22 cellular contexts compared by ENCODE assay signal in genomic region chr9:134693011-134693410, GRCh38. TPM values are rescaled to one million over a fixed set of nuclear protein-coding genes. Genes with fewer than 3 reads are reported as not detected.
DNase-seq lines count a peak whose midpoint lies in the region; ATAC-seq and TF ChIP-seq lines count a peak whose summit lies in the region.
"Had no signal": no experiment of that assay in that cellular context is flagged by ENCODE, and none has a peak within 500 bp of the region (broad histone marks: within the 10 kb centered on the region; RNA-seq: fewer than 3 reads in every experiment).

No MANE protein-coding gene starts in this region.

- CTCF ChIA-PET in HEK293 (lab: Yijun Ruan, JAX): interaction anchor here (0.6 to 7.9 kb wide), 9 partner anchors 13 to 525 kb away, joined by 3 to 64 read pairs (median 4); no protein-coding TSS in a partner anchor

- H3K36me3 Mint-ChIP-seq in osteocyte (ENCODE audit: unreplicated experiment): peaks cover 27% of the 10 kb centered on the region
- H3K36me3 Mint-ChIP-seq: T-cell had no signal

- POLR2A ChIA-PET in HEK293 (lab: Yijun Ruan, JAX): no interaction called here

- H3K36me3 ChIP-seq in HEK293 (ENCODE audit: control insufficient read depth in 2 of 2, insufficient read depth in 1 of 2, low read length in 2 of 2): no peaks in the 10 kb centered on the region
- H3K36me3 ChIP-seq: spleen had no signal

- no peaks in the 10 kb centered on the region for H3K27me3 Mint-ChIP-seq in osteocyte (ENCODE audit: unreplicated experiment)
- H3K27me3 Mint-ChIP-seq: T-cell had no signal

- H3K4me1 ChIP-seq in HEK293 (ENCODE audit: control insufficient read depth, insufficient read depth, low read length): no peaks in the 10 kb centered on the region

- H3K4me1 Mint-ChIP-seq in osteocyte (ENCODE audit: unreplicated experiment): peaks cover 42% of the 10 kb centered on the region

- no peak overlapping the region for H3K4me3 Mint-ChIP-seq in osteocyte (ENCODE audit: unreplicated experiment)
- H3K4me3 Mint-ChIP-seq: activated T-cell treated with anti-CD3 and anti-CD28 coated beads, Interleukin-2, amount 50 U/mL, for 72 hours; T-cell had no signal

- no peaks in the 10 kb centered on the region for H3K9me3 ChIP-seq in HEK293 (ENCODE audit: control insufficient read depth, insufficient read depth, low read depth, low read length)
- H3K9me3 ChIP-seq: spleen, tibial artery had no signal

- H3K27ac ChIP-seq in HEK293 (ENCODE audit: extremely low read depth, low read depth, low read length): no peak overlapping the region
- H3K27ac ChIP-seq: tibial artery had no signal

- H3K27ac Mint-ChIP-seq in osteocyte (ENCODE audit: unreplicated experiment): peak overlapping the region; percentile 71
- H3K27ac Mint-ChIP-seq: activated T-cell treated with anti-CD3 and anti-CD28 coated beads, Interleukin-2, amount 50 U/mL, for 72 hours; T-cell had no signal

- no peak for ATAC-seq in HG02870 (IDR thresholded peaks at IDR 0.05; ENCODE audit: unreplicated experiment)
- ATAC-seq: activated T-cell treated with anti-CD3 and anti-CD28 coated beads, Interleukin-2, amount 50 U/mL, for 72 hours; esophagus mucosa; stimulated activated naive CD8-positive, alpha-beta T cell treated with anti-CD3 and anti-CD28 coated beads, Interleukin-15, Interleukin-2, amounts not matched to agents 100 U/mL and 50 U/mL, for 24 hours had no signal

- TF ChIP-seq CTCF in HEK293 (tag by site-specific recombination; IDR thresholded peaks at IDR 0.05) (no peak), choroid plexus epithelial cell (conservative IDR thresholded peaks at IDR 0.05; ENCODE audit: low read depth, low read length) (no peak), osteocyte (IDR thresholded peaks at IDR 0.05) (no peak)

- H3K4me3 ChIP-seq in HEK293 (ENCODE audit: low read depth, low read length): no peak overlapping the region
- no peak overlapping the region for H3K4me3 ChIP-seq in choroid plexus epithelial cell (ENCODE audit: low read depth, low read length)
- H3K4me3 ChIP-seq: lung, spleen, tibial artery had no signal

- H3K9me3 Mint-ChIP-seq in osteocyte (ENCODE audit: unreplicated experiment): no peaks in the 10 kb centered on the region
- H3K9me3 Mint-ChIP-seq: activated T-cell treated with anti-CD3 and anti-CD28 coated beads, Interleukin-2, amount 50 U/mL, for 72 hours; T-cell had no signal

- DNase-seq in NCI-H2171 treated with DMSO at 0.1 percent for 48 hours (lab: John Stamatoyannopoulos, UW) (peak; percentile 86), choroid plexus epithelial cell (ENCODE audit: low read depth) (peak; percentile 52), osteocyte (ENCODE audit: extremely low spot score, unreplicated experiment) (no peak), AG20443 (ENCODE audit: low spot score) (no peak), NCI-H2107 (lab: John Stamatoyannopoulos, UW) (no peak)
- DNase-seq: activated naive CD4-positive, alpha-beta T cell treated with anti-CD3 and anti-CD28 coated beads, Interleukin-2, amount 50 U/mL, for 16 hours; activated T-cell treated with anti-CD3 and anti-CD28 coated beads, Interleukin-2, amount 50 U/mL, for 72 hours; foreskin melanocyte; islet precursor cell; NCI-H1105 treated with DMSO at 0.1 percent for 48 hours; NCI-H2081 treated with DMSO at 0.1 percent for 48 hours; NCI-H526; OCI-M1; stimulated activated CD4-positive, alpha-beta T cell treated with anti-CD3 and anti-CD28 coated beads, Interleukin-4, amount 100 ng/mL, for 1 hour; stimulated activated naive CD8-positive, alpha-beta T cell treated with anti-CD3 and anti-CD28 coated beads, Interleukin-15, Interleukin-2, amounts not matched to agents 100 U/mL and 50 U/mL, for 24 hours had no signal

TF ChIP-seq in HEK293, 187 proteins besides CTCF, POLR2A, EP300 and RAD21:
- TF ChIP-seq ZSCAN23 (tag by site-specific recombination; IDR thresholded peaks at IDR 0.05) (no peak), ZNF560 (tag by site-specific recombination; IDR thresholded peaks at IDR 0.05; ENCODE audit: borderline replicate concordance) (no peak), ZNF366 (tag by site-specific recombination; conservative IDR thresholded peaks at IDR 0.05) (no peak), ZIC2 (tag by site-specific recombination; IDR thresholded peaks at IDR 0.05) (peak; percentile 94), PRDM6 (tag by site-specific recombination; IDR thresholded peaks at IDR 0.05) (no peak), ZNF777 (tag by site-specific recombination; IDR thresholded peaks at IDR 0.05; ENCODE audit: borderline replicate concordance) (no peak)

RNA-seq across cellular contexts. Expression of gene COL5A1, which starts 51.4 kb away (rescaled TPM):
- total RNA-seq in osteocyte: 1,552 and 1,672 TPM in 2 replicates

Comparison
In these comparisons a context has a peak if more than half of its experiments do, and no peak if none do; other contexts are left out.
1. DNase-seq: peak in NCI-H2171 treated with DMSO at 0.1 percent for 48 hours (single experiment) and choroid plexus epithelial cell (single experiment); none in osteocyte (single experiment), AG20443 (single experiment) and NCI-H2107 (single experiment).